In the genomic region with DNA sequence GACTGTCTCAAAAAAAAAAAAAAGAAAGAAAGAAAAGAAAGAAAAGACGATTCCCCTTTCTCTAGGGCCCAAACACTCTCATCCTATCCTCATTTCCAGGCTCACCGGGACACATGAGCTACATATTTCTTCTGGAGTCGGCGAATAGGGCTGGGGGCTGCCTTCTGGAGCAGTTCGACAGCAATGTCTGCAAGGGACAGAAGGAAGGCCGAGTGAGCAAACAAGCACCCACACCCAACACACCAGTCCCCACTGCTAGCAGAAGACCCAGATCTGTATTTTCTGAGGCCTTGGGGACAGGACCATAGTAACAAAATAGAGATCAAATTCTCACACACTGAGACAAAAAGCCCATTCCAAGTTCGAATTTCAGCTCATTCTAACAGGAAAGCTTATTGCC, we compare ENCODE assay signal across 1 cellular context.
TF ChIP-seq lines count a peak whose summit lies in the region.

No MANE protein-coding gene starts in this region.

TF ChIP-seq in H1, 55 proteins besides CTCF, POLR2A, EP300 and RAD21:
- no peak for TF ChIP-seq KDM5A (IDR thresholded peaks at IDR 0.05; ENCODE audit: low read length)
- no peak for TF ChIP-seq ZNF274 (IDR thresholded peaks at IDR 0.05; ENCODE audit: borderline replicate concordance, extremely low read depth, low read length)
- no peak for TF ChIP-seq SIRT6 (IDR thresholded peaks at IDR 0.05; ENCODE audit: low read length)
- TF ChIP-seq RFX5 (IDR thresholded peaks at IDR 0.05; ENCODE audit: borderline replicate concordance, low read depth, low read length): no peak
